In the genomic region with DNA sequence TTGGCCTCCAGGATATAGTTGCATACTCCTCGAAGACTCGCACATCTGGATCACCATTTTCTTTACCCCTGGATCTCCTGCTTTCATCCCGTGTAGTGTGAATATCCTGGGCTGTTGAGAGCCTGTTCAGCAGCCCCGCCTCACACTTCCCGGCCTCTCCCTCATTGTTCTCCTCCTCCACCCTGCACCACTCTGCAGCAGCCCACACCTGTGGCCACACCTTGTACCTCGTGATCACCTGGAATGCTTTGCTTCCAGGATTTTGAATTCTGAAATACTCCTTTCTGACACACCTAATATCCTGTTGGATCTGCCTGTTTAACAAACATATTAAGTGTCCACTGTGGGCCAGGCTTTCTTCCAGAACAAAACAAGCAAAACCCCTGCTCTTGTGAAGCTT, we compare ENCODE assay signal across 15 cellular contexts. TPM values are rescaled to one million over a fixed set of nuclear protein-coding genes. Genes with fewer than 3 reads are reported as not detected.
DNase-seq lines count a peak whose midpoint lies in the region; ATAC-seq and TF ChIP-seq lines count a peak whose summit lies in the region.
"Had no signal": no experiment of that assay in that cellular context is flagged by ENCODE, and none has a peak within 500 bp of the region (broad histone marks: within the 10 kb centered on the region; RNA-seq: fewer than 3 reads in every experiment).

No MANE protein-coding gene starts in this region.

- no peak overlapping the region for H2AFZ ChIP-seq in HCT116 (ENCODE audit: low read depth, low read length, poor library complexity, severe bottlenecking)

- POLR2A ChIA-PET in HCT116 (lab: Charles Lee): no interaction called here

- H3K27me3 ChIP-seq in HCT116 (ENCODE audit: insufficient read depth, low read length) (no peaks in the 10 kb centered on the region), foreskin keratinocyte (no peaks in the 10 kb centered on the region), prostate gland (replicated peaks; ENCODE audit: insufficient read depth) (no peaks in the 10 kb centered on the region)

- H3K9me2 ChIP-seq in HCT116 (ENCODE audit: insufficient read depth): no peaks in the 10 kb centered on the region

- H3K36me3 ChIP-seq in HCT116 (ENCODE audit: control insufficient read depth in 1 of 2, insufficient read depth in 2 of 2, low read length in 2 of 2): no peaks in the 10 kb centered on the region
- no peaks in the 10 kb centered on the region for H3K36me3 ChIP-seq in prostate gland

- no TSS peak for BruUV-seq in HCT116 (replicated peaks; lab: Mats Ljungman, UMichigan)

- no peak for DNase-seq in HCT116 (ENCODE audit: low read depth, low spot score)
- DNase-seq in NCI-H526 treated with DMSO at 0.1 percent for 48 hours (lab: John Stamatoyannopoulos, UW): peak; percentile 2
- DNase-seq in foreskin keratinocyte: peak; percentile 72 to 83
- peak; percentile 76 for DNase-seq in prostate gland (ENCODE audit: low spot score)
- no peak for DNase-seq in NCI-H1930 (lab: John Stamatoyannopoulos, UW)
- DNase-seq in activated CD4-positive, alpha-beta T cell treated with anti-CD3 and anti-CD28 coated beads, Interleukin-2, amount 50 U/mL, for 1 hour: no peak
- DNase-seq: activated B cell treated with CpG ODN at 0.5 μM for 24 hours; activated CD8-positive, alpha-beta memory T cell treated with anti-CD3 and anti-CD28 coated beads, Interleukin-2, amount 10 ng/mL, durations not matched to agents 7 days and 5 days; activated gamma-delta T cell; H9; NCI-H446 treated with DMSO at 0.1 percent for 48 hours; right cardiac atrium; RPMI8226; stimulated activated CD4-positive, alpha-beta T cell treated with anti-CD3 and anti-CD28 coated beads, Interleukin-4, amount 100 ng/mL, for 1 hour had no signal

- peaks cover 3 to 11% of the 10 kb centered on the region in 2 experiments; a peak in 2 of 4 replicates for H3K4me1 ChIP-seq in HCT116 (ENCODE audit: control insufficient read depth in 1 of 2, insufficient read depth in 2 of 2, low read length in 2 of 2)
- H3K4me1 ChIP-seq in foreskin keratinocyte: peaks cover 18% of the 10 kb centered on the region
- H3K4me1 ChIP-seq in prostate gland (replicated peaks): no peaks in the 10 kb centered on the region

- H3K4me3 ChIP-seq in HCT116 (replicated peaks in 1 of 2; ENCODE audit: low read depth in 1 of 2, low read length in 2 of 2) (no peak overlapping the region), prostate gland (no peak overlapping the region)

- H3K9ac ChIP-seq in HCT116 (ENCODE audit: low read length): no peak overlapping the region

- peaks cover 84% of the 10 kb centered on the region for H3K79me2 ChIP-seq in HCT116 (ENCODE audit: insufficient read depth, low read length)

- H3K27ac ChIP-seq in HCT116 (ENCODE audit: low read depth, low read length) (no peak overlapping the region), foreskin keratinocyte (peak overlapping the region; percentile 51), prostate gland (peak overlapping the region; percentile 26 to 61)

- intact Hi-C loops in HCT116 (cut with micrococcal nuclease): no loop called here
- intact Hi-C loops in prostate gland (cut with DNase I): no loop called here

- no peak for TF ChIP-seq RAD21 in HCT116 (IDR thresholded peaks at IDR 0.05; ENCODE audit: low read depth)

- CTCF ChIA-PET in HCT116 (lab: Charles Lee): no interaction called here

- ATAC-seq in HCT116: peak; percentile 67
- ATAC-seq in foreskin keratinocyte: peak; percentile 92
- ATAC-seq in HG03460 (IDR thresholded peaks at IDR 0.05; ENCODE audit: unreplicated experiment): no peak
- ATAC-seq: activated CD8-positive, alpha-beta memory T cell treated with anti-CD3 and anti-CD28 coated beads, Interleukin-2, amount 10 ng/mL, durations not matched to agents 7 days and 5 days had no signal

- H3K4me2 ChIP-seq in HCT116 (ENCODE audit: low read length): 0 out of 2 replicates have a peak overlapping the region, but pooled peaks have one; percentile 12

- peaks cover 4% of the 10 kb centered on the region; the same call in 1 of the 2 replicates for H4K20me1 ChIP-seq in HCT116 (ENCODE audit: insufficient read depth)

- TF ChIP-seq POLR2A in HCT116 (IDR thresholded peaks at IDR 0.05; ENCODE audit: borderline replicate concordance, extremely low read depth, insufficient read depth, insufficient read length) (no peak), prostate gland (IDR thresholded peaks at IDR 0.05) (no peak)

- no peak for TF ChIP-seq CTCF in HCT116 (IDR thresholded peaks at IDR 0.05 in 2 of 3, conservative IDR thresholded peaks at IDR 0.05 in 1 of 3; ENCODE audit: borderline replicate concordance in 1 of 3, insufficient read depth in 1 of 3, low read depth in 2 of 3, low read length in 2 of 3)
- no peak for TF ChIP-seq CTCF in foreskin keratinocyte (conservative IDR thresholded peaks at IDR 0.05)
- TF ChIP-seq CTCF in prostate gland (IDR thresholded peaks at IDR 0.05): no peak

- WGBS in prostate gland: 52% methylated on average over 6 of the region's 6 CpGs

- H3K9me3 ChIP-seq in HCT116 (ENCODE audit: control insufficient read depth in 1 of 2, insufficient read depth in 1 of 2, low read depth in 1 of 2, low read length in 2 of 2): no peaks in the 10 kb centered on the region
- no peaks in the 10 kb centered on the region for H3K9me3 ChIP-seq in prostate gland

- RAD21 ChIA-PET in HCT116 (lab: Charles Lee; ENCODE audit: low non-redundant PET in 1 of 2, low total read pairs in 2 of 2, uncharacterized antibody in 2 of 2, unreplicated experiment in 2 of 2): no interaction called here

TF ChIP-seq in HCT116, 20 proteins besides CTCF, POLR2A, EP300 and RAD21:
- TF ChIP-seq TCF7L2 (IDR thresholded peaks at IDR 0.05; ENCODE audit: borderline replicate concordance, extremely low read depth, insufficient read depth, insufficient read length) (no peak), JUND (IDR thresholded peaks at IDR 0.05) (no peak), CBX3 (IDR thresholded peaks at IDR 0.05; ENCODE audit: low read depth) (no peak), FOSL1 (IDR thresholded peaks at IDR 0.05; ENCODE audit: low read depth) (no peak), EZH2 (IDR thresholded peaks at IDR 0.05) (no peak)
- TF ChIP-seq, protein P1, sequence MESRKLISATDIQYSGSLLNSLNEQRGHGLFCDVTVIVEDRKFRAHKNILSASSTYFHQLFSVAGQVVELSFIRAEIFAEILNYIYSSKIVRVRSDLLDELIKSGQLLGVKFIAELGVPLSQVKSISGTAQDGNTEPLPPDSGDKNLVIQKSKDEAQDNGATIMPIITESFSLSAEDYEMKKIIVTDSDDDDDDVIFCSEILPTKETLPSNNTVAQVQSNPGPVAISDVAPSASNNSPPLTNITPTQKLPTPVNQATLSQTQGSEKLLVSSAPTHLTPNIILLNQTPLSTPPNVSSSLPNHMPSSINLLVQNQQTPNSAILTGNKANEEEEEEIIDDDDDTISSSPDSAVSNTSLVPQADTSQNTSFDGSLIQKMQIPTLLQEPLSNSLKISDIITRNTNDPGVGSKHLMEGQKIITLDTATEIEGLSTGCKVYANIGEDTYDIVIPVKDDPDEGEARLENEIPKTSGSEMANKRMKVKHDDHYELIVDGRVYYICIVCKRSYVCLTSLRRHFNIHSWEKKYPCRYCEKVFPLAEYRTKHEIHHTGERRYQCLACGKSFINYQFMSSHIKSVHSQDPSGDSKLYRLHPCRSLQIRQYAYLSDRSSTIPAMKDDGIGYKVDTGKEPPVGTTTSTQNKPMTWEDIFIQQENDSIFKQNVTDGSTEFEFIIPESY (IDR thresholded peaks at IDR 0.05; ENCODE audit: extremely low read depth, insufficient replicate concordance, low read length): no peak
- TF ChIP-seq, protein P2, sequence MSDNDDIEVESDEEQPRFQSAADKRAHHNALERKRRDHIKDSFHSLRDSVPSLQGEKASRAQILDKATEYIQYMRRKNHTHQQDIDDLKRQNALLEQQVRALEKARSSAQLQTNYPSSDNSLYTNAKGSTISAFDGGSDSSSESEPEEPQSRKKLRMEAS (IDR thresholded peaks at IDR 0.05): no peak

RNA-seq across cellular contexts. Expression of a gene that starts 14.4 kb away (rescaled TPM):
- total RNA-seq in HCT116 (2021; ENCODE audit: unreplicated experiment): 27.9 TPM
- 17.6 and 20.3 TPM in 2 replicates for polyA plus RNA-seq in HCT116 (2012)
- 18.6 and 24.8 TPM in 2 replicates for total RNA-seq in foreskin keratinocyte
- 12.8 and 19.7 TPM in 2 replicates for polyA plus RNA-seq in foreskin keratinocyte
- total RNA-seq in prostate gland: 10 to 100 TPM; 13.6 to 32.4 TPM

Comparison
In these comparisons a context has a peak if more than half of its experiments do, and no peak if none do; other contexts are left out.
1. DNase-seq: peak in NCI-H526 treated with DMSO at 0.1 percent for 48 hours (single experiment), foreskin keratinocyte (2 of 2) and prostate gland (single experiment); none in HCT116 (single experiment), NCI-H1930 (0 of 2) and activated CD4-positive, alpha-beta T cell treated with anti-CD3 and anti-CD28 coated beads, Interleukin-2, amount 50 U/mL, for 1 hour (single experiment).